ENCODE assay signal across 15 cellular contexts in genomic region chr7:43671520-43671919, GRCh38. TPM values are rescaled to one million over a fixed set of nuclear protein-coding genes. Genes with fewer than 3 reads are reported as not detected.
DNase-seq lines count a peak whose midpoint lies in the region; TF ChIP-seq lines count a peak whose summit lies in the region.
"Had no signal": no experiment of that assay in that cellular context is flagged by ENCODE, and none has a peak within 500 bp of the region (broad histone marks: within the 10 kb centered on the region; RNA-seq: fewer than 3 reads in every experiment).

No MANE protein-coding gene starts in this region.

- H3K27me3 ChIP-seq in H9 (ENCODE audit: insufficient read depth, low read length) (no peaks in the 10 kb centered on the region), mesenchymal stem cell (ENCODE audit: control insufficient read depth in 1 of 2, insufficient read depth in 1 of 2, low read length in 2 of 2) (no peaks in the 10 kb centered on the region)

- H2BK15ac ChIP-seq in H9 (ENCODE audit: low read depth, low read length) (no peak overlapping the region), mesenchymal stem cell (ENCODE audit: low read depth, poor library complexity, severe bottlenecking) (no peak overlapping the region)

- H3K79me1 ChIP-seq in H9 (ENCODE audit: insufficient read depth, low read depth, low read length, poor library complexity, severe bottlenecking): peaks cover 3% of the 10 kb centered on the region
- H3K79me1 ChIP-seq in mesenchymal stem cell (replicated peaks; ENCODE audit: low read length, poor library complexity, severe bottlenecking): peaks cover 7% of the 10 kb centered on the region

- no peaks in the 10 kb centered on the region for H4K20me1 ChIP-seq in H9 (ENCODE audit: control insufficient read depth, insufficient read depth, insufficient read length)

- H3K4me3 Mint-ChIP-seq in Calu3 (ENCODE audit: low read depth, unreplicated experiment) (no peak overlapping the region), H9 (no peak overlapping the region)
- H3K4me3 Mint-ChIP-seq: CD8-positive, alpha-beta T cell had no signal

- H3K4me1 Mint-ChIP-seq in Calu3 (ENCODE audit: low read depth, unreplicated experiment): peaks cover 66% of the 10 kb centered on the region
- peaks cover 17 to 19% of the 10 kb centered on the region in 2 experiments for H3K4me1 Mint-ChIP-seq in H9

- no TSS peak for BruUV-seq in Calu3 (replicated peaks; lab: Mats Ljungman, UMichigan)

- H3K79me2 ChIP-seq in H9 (ENCODE audit: insufficient read depth, low read length): peaks cover 20% of the 10 kb centered on the region; the same call in 1 of the 2 replicates

- no peak overlapping the region for H4K91ac ChIP-seq in H9 (ENCODE audit: insufficient read length, low read depth, low read length)
- no peak overlapping the region for H4K91ac ChIP-seq in mesenchymal stem cell (ENCODE audit: low read length)

- TF ChIP-seq CTCF in Calu3 (IDR thresholded peaks at IDR 0.05; ENCODE audit: unreplicated experiment) (no peak), H9 (conservative IDR thresholded peaks at IDR 0.05) (no peak), cardiac fibroblast (IDR thresholded peaks at IDR 0.05; ENCODE audit: low read depth, low read length) (no peak)

- H3K27me3 Mint-ChIP-seq in Calu3 (ENCODE audit: unreplicated experiment) (no peaks in the 10 kb centered on the region), H9 (ENCODE audit: low read depth) (no peaks in the 10 kb centered on the region)

- H3K9me3 Mint-ChIP-seq in Calu3 (ENCODE audit: low read depth, unreplicated experiment) (peaks cover 14% of the 10 kb centered on the region), H9 (peaks cover 15 to 63% of the 10 kb centered on the region in 2 experiments; a peak in 4 of 5 replicates)

- H3K23ac ChIP-seq in H9 (ENCODE audit: insufficient read length, low read depth, low read length) (no peak overlapping the region), mesenchymal stem cell (ENCODE audit: low read length in 2 of 2) (no peak overlapping the region)

- H3K36me3 Mint-ChIP-seq in Calu3 (ENCODE audit: insufficient read depth, unreplicated experiment): peaks cover 34% of the 10 kb centered on the region
- peaks cover 21 to 57% (median 50%) of the 10 kb centered on the region in 3 experiments for H3K36me3 Mint-ChIP-seq in H9 (ENCODE audit: insufficient read depth in 1 of 3, low read depth in 3 of 3)

- no peak overlapping the region for H4K5ac ChIP-seq in H9 (ENCODE audit: insufficient read length, low read depth, low read length)

- WGBS in H9 (ENCODE audit: extremely low coverage, insufficient read length, low lambda C conversion rate): no CpG with 5 or more reads among the region's 4 CpGs
- 99% methylated on average over 4 of the region's 4 CpGs for WGBS in mesenchymal stem cell

- H2BK5ac ChIP-seq in H9 (ENCODE audit: insufficient read length, low read length) (peak overlapping the region; percentile 35), mesenchymal stem cell (ENCODE audit: low read depth, low read length, poor library complexity, severe bottlenecking) (no peak overlapping the region)

- no peak overlapping the region for H2BK120ac ChIP-seq in H9 (ENCODE audit: low read depth, low read length, poor library complexity, severe bottlenecking)
- no peak overlapping the region for H2BK120ac ChIP-seq in mesenchymal stem cell (ENCODE audit: low read depth, low read length)

- no peaks in the 10 kb centered on the region for H3K36me3 ChIP-seq in mesenchymal stem cell (ENCODE audit: control insufficient read depth in 1 of 2, insufficient read depth in 2 of 2, low read depth in 1 of 2, low read length in 2 of 2)

- H3K4ac ChIP-seq in H9 (ENCODE audit: low read depth, low read length): no peak overlapping the region
- H3K4ac ChIP-seq in mesenchymal stem cell (ENCODE audit: low read depth in 1 of 2, low read length in 2 of 2): no peak overlapping the region

- H2BK12ac ChIP-seq in H9 (ENCODE audit: insufficient read length, low read depth, low read length): no peak overlapping the region
- no peak overlapping the region for H2BK12ac ChIP-seq in mesenchymal stem cell (ENCODE audit: low read length in 2 of 2)

- H2AFZ ChIP-seq in H9 (ENCODE audit: low read length): no peak overlapping the region
- H2AFZ ChIP-seq in mesenchymal stem cell (ENCODE audit: low read depth, low read length): no peak overlapping the region

- no peaks in the 10 kb centered on the region for H3K23me2 ChIP-seq in H9 (ENCODE audit: insufficient read length, low read depth, low read length, poor library complexity, severe bottlenecking)

- H3K27ac ChIP-seq in H9 (ENCODE audit: insufficient read length, low read depth, low read length) (no peak overlapping the region), mesenchymal stem cell (ENCODE audit: low read length, poor library complexity, severe bottlenecking) (no peak overlapping the region)

- H3K4me1 ChIP-seq in H9 (ENCODE audit: insufficient read depth, low read length): no peaks in the 10 kb centered on the region; the same call in 1 of the 2 replicates
- peaks cover 6% of the 10 kb centered on the region for H3K4me1 ChIP-seq in mesenchymal stem cell (ENCODE audit: control insufficient read depth, insufficient read depth, low read depth, low read length)

- H3K18ac ChIP-seq in H9 (ENCODE audit: insufficient read length, low read depth, low read length) (no peak overlapping the region), mesenchymal stem cell (ENCODE audit: low read depth in 1 of 2, low read length in 2 of 2) (peak overlapping the region in 1 of 2 experiments; percentile 21)

- no peak overlapping the region for H3K14ac ChIP-seq in H9 (ENCODE audit: insufficient read depth, low read length)
- no peak overlapping the region for H3K14ac ChIP-seq in mesenchymal stem cell (ENCODE audit: low read length in 2 of 2)

- H4K8ac ChIP-seq in H9 (replicated peaks; ENCODE audit: insufficient read length, low read depth, low read length) (no peak overlapping the region), mesenchymal stem cell (ENCODE audit: low read length) (no peak overlapping the region)

- DNase-seq in Calu3 (no peak), H9 (no peak), cardiac fibroblast (ENCODE audit: low read depth in 2 of 2) (peak; percentile 7 to 24), mesenchymal stem cell (no peak), NCI-H2081 (lab: John Stamatoyannopoulos, UW) (no peak), C1 segment of cervical spinal cord (lab: John Stamatoyannopoulos, UW) (no peak), Ammon's horn (ENCODE audit: low spot score) (no peak)
- DNase-seq: CD8-positive, alpha-beta T cell; DMS79; KBM-7; MV-4-11; NCI-H1417; NCI-H187 treated with DMSO at 0.1 percent for 48 hours; NCI-H69; SHP77 had no signal

- no peak overlapping the region for H2BK20ac ChIP-seq in H9 (ENCODE audit: low read depth, low read length, poor library complexity, severe bottlenecking)

- no peak overlapping the region for H3K4me2 ChIP-seq in H9 (ENCODE audit: insufficient read depth, insufficient read length, low read length)
- no peak overlapping the region for H3K4me2 ChIP-seq in mesenchymal stem cell (ENCODE audit: low read length, poor library complexity, severe bottlenecking)

- CTCF ChIA-PET in Calu3 (lab: Charles Lee): interaction anchor here (0.5 kb wide), 1 partner anchor 89 kb away, joined by 5 read pairs; no protein-coding TSS in a partner anchor

- H3K9me3 ChIP-seq in H9 (ENCODE audit: control insufficient read depth, low read depth, low read length) (no peaks in the 10 kb centered on the region), mesenchymal stem cell (ENCODE audit: control insufficient read depth, low read length) (peaks cover 4% of the 10 kb centered on the region)

- H3K9ac ChIP-seq in H9 (ENCODE audit: extremely low read depth, insufficient read length, low read length): no peak overlapping the region
- no peak overlapping the region for H3K9ac ChIP-seq in mesenchymal stem cell (ENCODE audit: low read length)

- intact Hi-C loops in Calu3 (cut with micrococcal nuclease; ENCODE audit: unreplicated experiment): no loop called here

- no peak overlapping the region for H3T11ph ChIP-seq in H9 (ENCODE audit: low read length)

- H3K27ac Mint-ChIP-seq in Calu3 (ENCODE audit: unreplicated experiment) (peak overlapping the region; percentile 50), H9 (peak overlapping the region in 1 of 3 experiments; percentile 13; a peak in 3 of 7 replicates)
- H3K27ac Mint-ChIP-seq: CD8-positive, alpha-beta T cell had no signal

- H2AK5ac ChIP-seq in H9 (ENCODE audit: insufficient read length, low read length) (no peak overlapping the region), mesenchymal stem cell (ENCODE audit: low read length, severe bottlenecking) (peak overlapping the region; percentile 78)

- H3K56ac ChIP-seq in H9 (ENCODE audit: insufficient read length, low read depth, low read length): no peak overlapping the region

- H3K4me3 ChIP-seq in cardiac fibroblast (replicated peaks in 1 of 2; ENCODE audit: low read depth in 2 of 2, low read length in 2 of 2) (no peak overlapping the region), mesenchymal stem cell (ENCODE audit: insufficient read depth in 1 of 2, low read depth in 1 of 2, low read length in 2 of 2) (peak overlapping the region in 1 of 2 experiments; percentile 1)

RNA-seq across cellular contexts. Expression of gene COA1, which starts 57.8 kb away (rescaled TPM):
- total RNA-seq in Calu3 (2022) (101 and 109 TPM in 2 replicates), H9 (2021) (132 and 138 TPM in 2 replicates)
- polyA plus RNA-seq in mesenchymal stem cell (2013, experiment 1 of 2): 53.6 TPM
- polyA plus RNA-seq in mesenchymal stem cell (2013, experiment 2 of 2): 55.1 TPM

Comparison
In these comparisons a context has a peak if more than half of its experiments do, and no peak if none do; other contexts are left out.
1. DNase-seq: peak in cardiac fibroblast (2 of 2); none in Calu3 (single experiment), H9 (single experiment), mesenchymal stem cell (single experiment), NCI-H2081 (0 of 2), C1 segment of cervical spinal cord (0 of 14) and Ammon's horn (single experiment).